23 cellular contexts compared by ENCODE assay signal in genomic region chr10:129049501-129049900, GRCh38.
DNase-seq lines count a peak whose midpoint lies in the region; TF ChIP-seq lines count a peak whose summit lies in the region.
"Had no signal": no experiment of that assay in that cellular context is flagged by ENCODE, and none has a peak within 500 bp of the region (broad histone marks: within the 10 kb centered on the region; RNA-seq: fewer than 3 reads in every experiment).

No MANE protein-coding gene starts in this region.

- CTCF ChIA-PET in PC-9 (lab: Charles Lee), result no interaction called here

- no peaks in the 10 kb centered on the region for H4K20me1 ChIP-seq in PC-9 (ENCODE audit: insufficient read depth)
- H4K20me1 ChIP-seq: BLaER1 treated with 17β-estradiol and CSF1 and Interleukin-3, amounts not matched to agents 10 nM and 100 nM had no signal

- no peaks in the 10 kb centered on the region for H3K9me2 ChIP-seq in PC-9 (ENCODE audit: insufficient read depth)

- no peak overlapping the region for H2AFZ ChIP-seq in PC-9

- H3K27ac ChIP-seq in esophagus squamous epithelium (no peak overlapping the region), coronary artery (no peak overlapping the region), PC-9 (no peak overlapping the region)
- H3K27ac ChIP-seq: A549; BLaER1 treated with 17β-estradiol and CSF1 and Interleukin-3, amounts not matched to agents 10 nM and 100 nM had no signal

- no peak for TF ChIP-seq POLR2A in esophagus squamous epithelium (IDR thresholded peaks at IDR 0.05)

- no peaks in the 10 kb centered on the region for H3K9me3 ChIP-seq in esophagus squamous epithelium
- H3K9me3 ChIP-seq in PC-9 (ENCODE audit: insufficient read depth, low read depth), result no peaks in the 10 kb centered on the region
- H3K9me3 ChIP-seq: A549; BE2C; BLaER1 treated with 17β-estradiol and CSF1 and Interleukin-3, amounts not matched to agents 10 nM and 100 nM; HAP-1 had no signal

- H3F3A ChIP-seq in PC-9 (ENCODE audit: insufficient read depth, low read depth), result no peaks in the 10 kb centered on the region

- H3K36me3 ChIP-seq in esophagus squamous epithelium (no peaks in the 10 kb centered on the region), PC-9 (ENCODE audit: low read depth) (no peaks in the 10 kb centered on the region)
- H3K36me3 ChIP-seq: BE2C; BLaER1 treated with 17β-estradiol and CSF1 and Interleukin-3, amounts not matched to agents 10 nM and 100 nM; HAP-1 had no signal

- WGBS in esophagus squamous epithelium, 2 donors, result 65 to 75% methylated on average over 7 of the region's 7 CpGs

- H3K27me3 ChIP-seq in esophagus squamous epithelium, result no peaks in the 10 kb centered on the region
- peaks cover 26% of the 10 kb centered on the region for H3K27me3 ChIP-seq in PC-9 (ENCODE audit: insufficient read depth, low read depth)
- H3K27me3 ChIP-seq: BE2C; BLaER1 treated with 17β-estradiol and CSF1 and Interleukin-3, amounts not matched to agents 10 nM and 100 nM had no signal

- H3K4me2 ChIP-seq in PC-9, result no peak overlapping the region
- H3K4me2 ChIP-seq: A549; BLaER1 treated with 17β-estradiol and CSF1 and Interleukin-3, amounts not matched to agents 10 nM and 100 nM had no signal

- H3K4me3 ChIP-seq in esophagus squamous epithelium (no peak overlapping the region), coronary artery (no peak overlapping the region), PC-9 (no peak overlapping the region)
- H3K4me3 ChIP-seq: A549; BLaER1 treated with 17β-estradiol and CSF1 and Interleukin-3, amounts not matched to agents 10 nM and 100 nM; HAP-1 had no signal

- POLR2A ChIA-PET in PC-9 (lab: Charles Lee; ENCODE audit: unreplicated experiment), result no interaction called here

- peak; percentile 13 for DNase-seq in NCI-H748 (lab: John Stamatoyannopoulos, UW; ENCODE audit: unreplicated experiment)
- no peak for DNase-seq in NCI-H748 treated with DMSO at 0.1 percent for 48 hours (lab: John Stamatoyannopoulos, UW)
- DNase-seq in NCI-H1694 (lab: John Stamatoyannopoulos, UW), result peak; percentile 68
- DNase-seq in NCI-H2171 treated with DMSO at 0.1 percent for 48 hours (lab: John Stamatoyannopoulos, UW), result peak; percentile 80
- DNase-seq in islet precursor cell, result peak; percentile 13
- no peak for DNase-seq in esophagus squamous epithelium (lab: John Stamatoyannopoulos, UW)
- no peak for DNase-seq in coronary artery (ENCODE audit: low spot score)
- no peak for DNase-seq in PC-9
- DNase-seq: 8988T; ACHN; AML-193; BE2C; Calu3; CD4-positive, alpha-beta memory T cell; COR-L47; DMS79; EL; GDM1; GOT3; HFFc6 had no signal

- H3K79me2 ChIP-seq in PC-9 (ENCODE audit: low read depth), result no peaks in the 10 kb centered on the region

- no peaks in the 10 kb centered on the region for H3K4me1 ChIP-seq in esophagus squamous epithelium
- H3K4me1 ChIP-seq in PC-9 (replicated peaks; ENCODE audit: insufficient read depth), result no peaks in the 10 kb centered on the region
- H3K4me1 ChIP-seq: A549, HAP-1 had no signal

- TF ChIP-seq CTCF in esophagus squamous epithelium (IDR thresholded peaks at IDR 0.05) (no peak), coronary artery (IDR thresholded peaks at IDR 0.05) (no peak), PC-9 (conservative IDR thresholded peaks at IDR 0.05) (no peak)

- BruUV-seq in PC-9 (replicated peaks; lab: Mats Ljungman, UMichigan), result no TSS peak

- intact Hi-C loops in esophagus squamous epithelium (cut with DNase I), result no loop called here
- intact Hi-C loops in PC-9 (cut with micrococcal nuclease; ENCODE audit: unreplicated experiment), result no loop called here

Comparison
In these comparisons a context has a peak if more than half of its experiments do, and no peak if none do; other contexts are left out.
1. DNase-seq: peak in NCI-H748 (single experiment), NCI-H1694 (single experiment), NCI-H2171 treated with DMSO at 0.1 percent for 48 hours (single experiment) and islet precursor cell (single experiment); none in NCI-H748 treated with DMSO at 0.1 percent for 48 hours (single experiment), esophagus squamous epithelium (single experiment), coronary artery (single experiment) and PC-9 (0 of 2).